In the genomic region with DNA sequence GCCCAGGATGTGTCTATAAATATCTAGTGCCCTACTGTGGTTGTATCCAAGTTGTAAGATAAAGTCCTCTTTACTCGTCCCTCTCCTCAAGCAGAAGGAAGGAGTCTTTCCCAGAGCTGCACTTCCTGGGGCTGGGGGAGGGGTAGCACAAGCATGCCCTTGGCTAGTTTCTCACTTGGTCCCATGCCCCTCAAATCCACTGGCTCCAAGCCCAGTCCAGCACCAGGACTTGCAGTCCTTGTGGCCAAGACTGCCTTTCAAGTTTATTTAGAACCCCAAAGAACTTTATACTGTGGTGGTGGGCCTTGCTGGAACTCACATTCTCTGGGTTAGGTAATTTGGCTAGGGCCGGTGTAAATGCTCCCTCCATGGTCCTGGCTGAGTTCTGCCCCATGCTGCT, we compare ENCODE assay signal across 34 cellular contexts. TPM values are rescaled to one million over a fixed set of nuclear protein-coding genes. Genes with fewer than 3 reads are reported as not detected.
DNase-seq lines count a peak whose midpoint lies in the region; ATAC-seq and TF ChIP-seq lines count a peak whose summit lies in the region.
"Had no signal": no experiment of that assay in that cellular context is flagged by ENCODE, and none has a peak within 500 bp of the region (broad histone marks: within the 10 kb centered on the region; RNA-seq: fewer than 3 reads in every experiment).

No MANE protein-coding gene starts in this region.

- H3K27me3 ChIP-seq in mesendoderm (ENCODE audit: insufficient read depth, low read length, poor library complexity): no peaks in the 10 kb centered on the region
- no peaks in the 10 kb centered on the region for H3K27me3 ChIP-seq in thyroid gland
- H3K27me3 ChIP-seq in mesenchymal stem cell (ENCODE audit: control insufficient read depth in 1 of 2, insufficient read depth in 1 of 2, low read length in 2 of 2): no peaks in the 10 kb centered on the region
- no peaks in the 10 kb centered on the region for H3K27me3 ChIP-seq in foreskin keratinocyte
- H3K27me3 ChIP-seq: breast epithelium, colonic mucosa, gastroesophageal sphincter, ovary, upper lobe of right lung had no signal

- H3K9ac ChIP-seq in mesendoderm (ENCODE audit: low read length): no peak overlapping the region
- H3K9ac ChIP-seq in mesenchymal stem cell (ENCODE audit: low read length): no peak overlapping the region

- H3K18ac ChIP-seq in mesendoderm (ENCODE audit: low read length) (no peak overlapping the region), mesenchymal stem cell (ENCODE audit: low read depth in 1 of 2, low read length in 2 of 2) (no peak overlapping the region)

- intact Hi-C loops in thyroid gland (cut with DNase I): no loop called here

- H4K5ac ChIP-seq in mesendoderm (ENCODE audit: low read length): no peak overlapping the region

- H3K27ac ChIP-seq in mesendoderm (ENCODE audit: low read depth, low read length): no peak overlapping the region
- H3K27ac ChIP-seq in thyroid gland: no peak overlapping the region
- H3K27ac ChIP-seq in mesenchymal stem cell (ENCODE audit: low read length, poor library complexity, severe bottlenecking): no peak overlapping the region
- H3K27ac ChIP-seq in foreskin keratinocyte: no peak overlapping the region
- H3K27ac ChIP-seq: breast epithelium, C4-2B, colonic mucosa, gastroesophageal sphincter, ovary, upper lobe of right lung, VCaP had no signal

- H2BK5ac ChIP-seq in mesendoderm (ENCODE audit: low read length) (no peak overlapping the region), mesenchymal stem cell (ENCODE audit: low read depth, low read length, poor library complexity, severe bottlenecking) (no peak overlapping the region)

- no peaks in the 10 kb centered on the region for H3K79me2 ChIP-seq in mesendoderm (ENCODE audit: control insufficient read depth, insufficient read depth, low read length)

- H2BK15ac ChIP-seq in mesendoderm (replicated peaks; ENCODE audit: low read depth): no peak overlapping the region
- H2BK15ac ChIP-seq in mesenchymal stem cell (ENCODE audit: low read depth, poor library complexity, severe bottlenecking): no peak overlapping the region

- no peaks in the 10 kb centered on the region for H3K9me3 ChIP-seq in thyroid gland
- H3K9me3 ChIP-seq in mesenchymal stem cell (ENCODE audit: control insufficient read depth, low read length): no peaks in the 10 kb centered on the region
- H3K9me3 ChIP-seq: breast epithelium, colonic mucosa, gastroesophageal sphincter, ovary, upper lobe of right lung had no signal

- H4K91ac ChIP-seq in mesenchymal stem cell (ENCODE audit: low read length): no peak overlapping the region

- H2BK120ac ChIP-seq in mesendoderm (ENCODE audit: low read depth, low read length) (no peak overlapping the region), mesenchymal stem cell (ENCODE audit: low read depth, low read length) (no peak overlapping the region)

- H3K36me3 ChIP-seq in mesendoderm (ENCODE audit: control insufficient read depth, insufficient read depth, low read length): no peaks in the 10 kb centered on the region
- H3K36me3 ChIP-seq in thyroid gland: no peaks in the 10 kb centered on the region
- no peaks in the 10 kb centered on the region for H3K36me3 ChIP-seq in mesenchymal stem cell (ENCODE audit: control insufficient read depth in 1 of 2, insufficient read depth in 2 of 2, low read depth in 1 of 2, low read length in 2 of 2)
- H3K36me3 ChIP-seq: breast epithelium, colonic mucosa, gastroesophageal sphincter, ovary, upper lobe of right lung had no signal

- no peak overlapping the region for H3K14ac ChIP-seq in mesenchymal stem cell (ENCODE audit: low read length in 2 of 2)

- no peak overlapping the region for H3K23ac ChIP-seq in mesendoderm (ENCODE audit: low read length)
- no peak overlapping the region for H3K23ac ChIP-seq in mesenchymal stem cell (ENCODE audit: low read length in 2 of 2)

- H3K4me1 ChIP-seq in mesendoderm (ENCODE audit: control insufficient read depth, low read depth, low read length): no peaks in the 10 kb centered on the region
- no peaks in the 10 kb centered on the region for H3K4me1 ChIP-seq in thyroid gland
- no peaks in the 10 kb centered on the region for H3K4me1 ChIP-seq in mesenchymal stem cell (ENCODE audit: control insufficient read depth, insufficient read depth, low read depth, low read length)
- no peaks in the 10 kb centered on the region for H3K4me1 ChIP-seq in foreskin keratinocyte
- H3K4me1 ChIP-seq: breast epithelium, colonic mucosa, gastroesophageal sphincter, upper lobe of right lung had no signal

- no peak overlapping the region for H3K4me2 ChIP-seq in mesendoderm (ENCODE audit: low read length)
- H3K4me2 ChIP-seq in mesenchymal stem cell (ENCODE audit: low read length, poor library complexity, severe bottlenecking): no peak overlapping the region

- no peak overlapping the region for H3K56ac ChIP-seq in mesendoderm (ENCODE audit: low read length)

- no peak for ATAC-seq in foreskin keratinocyte
- ATAC-seq: activated naive CD8-positive, alpha-beta T cell treated with anti-CD3 and anti-CD28 coated beads, Interleukin-2, amount 50 U/mL, for 24 hours; activated T-cell treated with anti-CD3 and anti-CD28 coated beads, Interleukin-2, amount 50 U/mL, for 4 hours; gastroesophageal sphincter; left lobe of liver; natural killer cell; PC-3; right cardiac atrium; Right ventricle myocardium inferior; stimulated activated effector memory CD8-positive, alpha-beta T cell treated with anti-CD3 and anti-CD28 coated beads, Interleukin-12 subunit alpha, Interleukin-12 subunit beta, amount 100 ng/mL, for 72 hours; upper lobe of right lung had no signal

- DNase-seq in RPMI7951 (ENCODE audit: low read depth): peak; percentile 3
- DNase-seq in choroid plexus epithelial cell (ENCODE audit: low read depth): peak; percentile 26
- DNase-seq in mesendoderm: peak; percentile 17
- peak; percentile 6 to 7 for DNase-seq in thyroid gland
- no peak for DNase-seq in activated CD8-positive, alpha-beta memory T cell treated with anti-CD3 and anti-CD28 coated beads, Interleukin-2, amount 50 U/mL, for 4 hours
- no peak for DNase-seq in mesenchymal stem cell
- no peak for DNase-seq in foreskin keratinocyte
- DNase-seq: activated CD4-positive, alpha-beta T cell treated with anti-CD3 and anti-CD28 coated beads, Interleukin-2, amount 10 ng/mL, durations not matched to agents 7 days and 5 days; activated naive CD8-positive, alpha-beta T cell treated with anti-CD3 and anti-CD28 coated beads, Interleukin-2, amount 50 U/mL, for 24 hours; activated T-cell treated with anti-CD3 and anti-CD28 coated beads, Interleukin-2, amount 50 U/mL, for 4 hours; Calu3; colonic mucosa; effector CD8-positive, alpha-beta T cell; erythroblast; HFFc6; natural killer cell; NCI-H1092; NCI-H187; NCI-H2171; NCI-H526; NK-92 treated with Interleukin-12 subunit alpha and Interleukin-12 subunit beta, amount 100 ng/mL, for 24 hours; ovary; PC-3; right cardiac atrium; stimulated activated CD4-positive, alpha-beta T cell treated with anti-CD3 and anti-CD28 coated beads, Interleukin-2, amount 100 ng/mL, for 48 hours; upper lobe of right lung had no signal

- H2BK12ac ChIP-seq in mesenchymal stem cell (ENCODE audit: low read length in 2 of 2): no peak overlapping the region

- H3K4me3 ChIP-seq in choroid plexus epithelial cell (ENCODE audit: low read depth, low read length): no peak overlapping the region
- no peak overlapping the region for H3K4me3 ChIP-seq in mesendoderm (ENCODE audit: low read length)
- H3K4me3 ChIP-seq in thyroid gland (replicated peaks in 1 of 3): no peak overlapping the region
- H3K4me3 ChIP-seq in mesenchymal stem cell (ENCODE audit: insufficient read depth in 1 of 2, low read depth in 1 of 2, low read length in 2 of 2): no peak overlapping the region
- H3K4me3 ChIP-seq: breast epithelium, colonic mucosa, gastroesophageal sphincter, ovary, upper lobe of right lung had no signal

- H3K79me1 ChIP-seq in mesendoderm (ENCODE audit: low read length) (no peaks in the 10 kb centered on the region), mesenchymal stem cell (replicated peaks; ENCODE audit: low read length, poor library complexity, severe bottlenecking) (no peaks in the 10 kb centered on the region)

- H2AK5ac ChIP-seq in mesendoderm (ENCODE audit: low read length) (no peak overlapping the region), mesenchymal stem cell (ENCODE audit: low read length, severe bottlenecking) (no peak overlapping the region)

- no peak overlapping the region for H2AFZ ChIP-seq in mesenchymal stem cell (ENCODE audit: low read depth, low read length)

- no peak for TF ChIP-seq CTCF in choroid plexus epithelial cell (conservative IDR thresholded peaks at IDR 0.05; ENCODE audit: low read depth, low read length)
- TF ChIP-seq CTCF in thyroid gland (IDR thresholded peaks at IDR 0.05): no peak
- TF ChIP-seq CTCF in foreskin keratinocyte (conservative IDR thresholded peaks at IDR 0.05): no peak

- H4K8ac ChIP-seq in mesendoderm (ENCODE audit: low read depth, low read length): no peak overlapping the region
- no peak overlapping the region for H4K8ac ChIP-seq in mesenchymal stem cell (ENCODE audit: low read length)

- WGBS in mesendoderm (ENCODE audit: extremely low coverage, insufficient coverage, low lambda C conversion rate): no CpG with 5 or more reads among the region's 2 CpGs
- 61 to 63% methylated on average over 2 of the region's 2 CpGs for WGBS in thyroid gland, 2 donors
- WGBS in mesenchymal stem cell: 64% methylated on average over 2 of the region's 2 CpGs

- H3K4ac ChIP-seq in mesendoderm (ENCODE audit: low read depth, low read length) (no peak overlapping the region), mesenchymal stem cell (ENCODE audit: low read depth in 1 of 2, low read length in 2 of 2) (no peak overlapping the region)

- TF ChIP-seq POLR2A in thyroid gland (IDR thresholded peaks at IDR 0.05): no peak

RNA-seq across cellular contexts. Expression of a gene that starts 43.2 kb away (rescaled TPM):
- total RNA-seq in RPMI7951 (2014; rRNA removed; shearing (Covaris generic)): 0.49 and 0.96 TPM in 2 replicates
- polyA plus RNA-seq in mesendoderm (2013, experiment 1 of 2): 1.2 TPM
- polyA plus RNA-seq in mesendoderm (2013, experiment 2 of 2): 1.2 TPM
- total RNA-seq in thyroid gland (under 1 TPM in 1 of 4 donors, not detected in 3; 0.13 TPM), foreskin keratinocyte (not detected in 2 replicates)
- polyA plus RNA-seq in mesenchymal stem cell (2013, experiment 1 of 2): not detected
- 0.03 TPM for polyA plus RNA-seq in mesenchymal stem cell (2013, experiment 2 of 2)
- polyA plus RNA-seq in foreskin keratinocyte: not detected in 2 replicates
- total RNA-seq: activated CD4-positive, alpha-beta T cell treated with anti-CD3 and anti-CD28 coated beads, Interleukin-2, amount 10 ng/mL, durations not matched to agents 7 days and 5 days; activated T-cell treated with anti-CD3 and anti-CD28 coated beads, Interleukin-2, amount 50 U/mL, for 4 hours; HFFc6; LHCN-M2; PC-3; Right ventricle myocardium inferior had no signal

RNA-seq across cellular contexts. Expression of a gene that starts 50.1 kb away (rescaled TPM):
- total RNA-seq in RPMI7951 (2014; rRNA removed; shearing (Covaris generic)): 0.12 TPM in 1 of 2 replicates, not detected in the other
- polyA plus RNA-seq in mesendoderm (2013, experiment 1 of 2): 0.10 TPM
- polyA plus RNA-seq in mesendoderm (2013, experiment 2 of 2): 0.03 TPM
- not detected for total RNA-seq in thyroid gland
- not detected for polyA plus RNA-seq in mesenchymal stem cell (2013, experiment 1 of 2)
- polyA plus RNA-seq in mesenchymal stem cell (2013, experiment 2 of 2): not detected
- not detected in 2 replicates for total RNA-seq in foreskin keratinocyte
- not detected in 2 replicates for polyA plus RNA-seq in foreskin keratinocyte
- total RNA-seq: activated CD4-positive, alpha-beta T cell treated with anti-CD3 and anti-CD28 coated beads, Interleukin-2, amount 10 ng/mL, durations not matched to agents 7 days and 5 days; activated T-cell treated with anti-CD3 and anti-CD28 coated beads, Interleukin-2, amount 50 U/mL, for 4 hours; Calu3; colonic mucosa; gastroesophageal sphincter; HFFc6; left lobe of liver; LHCN-M2; natural killer cell; ovary; PC-3; right cardiac atrium; Right ventricle myocardium inferior had no signal
- polyA plus RNA-seq: right cardiac atrium had no signal

Comparison
In these comparisons a context has a peak if more than half of its experiments do, and no peak if none do; other contexts are left out.
1. DNase-seq: peak in RPMI7951 (single experiment), choroid plexus epithelial cell (single experiment), mesendoderm (single experiment) and thyroid gland (2 of 2); none in activated CD8-positive, alpha-beta memory T cell treated with anti-CD3 and anti-CD28 coated beads, Interleukin-2, amount 50 U/mL, for 4 hours (single experiment), mesenchymal stem cell (single experiment) and foreskin keratinocyte (0 of 2).